In genomic region chr10:95767884-95768556, GRCh38 we compare ENCODE assay signal across 8 cellular contexts. TPM values are rescaled to one million over a fixed set of nuclear protein-coding genes. Genes with fewer than 3 reads are reported as not detected.
A peak's percentile ranks its signal among the peaks of the same experiment; 100 is the strongest.
DNase-seq lines count a peak whose midpoint lies in the region; ATAC-seq and TF ChIP-seq lines count a peak whose summit lies in the region.

No MANE protein-coding gene starts in this region.

- no peaks in the 10 kb centered on the region for H3K79me2 ChIP-seq in fibroblast of lung (ENCODE audit: control insufficient read depth, insufficient read depth, low read length)

- TF ChIP-seq CTCF in BJ (IDR thresholded peaks at IDR 0.05; ENCODE audit: insufficient read depth, low read depth, low read length) (no peak), fibroblast of lung (conservative IDR thresholded peaks at IDR 0.05 in 1 of 2, IDR thresholded peaks at IDR 0.05 in 1 of 2; ENCODE audit: low read depth in 1 of 2, low read length in 2 of 2) (no peak), nephron progenitor cell (IDR thresholded peaks at IDR 0.05) (no peak)

- ATAC-seq in GM21360 (IDR thresholded peaks at IDR 0.05; ENCODE audit: unreplicated experiment) (peak; percentile 82), HG03520 (IDR thresholded peaks at IDR 0.05; ENCODE audit: unreplicated experiment) (peak; percentile 77)

- H3K27ac ChIP-seq in fibroblast of lung (ENCODE audit: insufficient read depth, low read length), result no peak overlapping the region

- peaks cover 33% of the 10 kb centered on the region for H3K9me3 Mint-ChIP-seq in nephron progenitor cell

- DNase-seq in BJ (ENCODE audit: low read depth) (peak; percentile 5), fibroblast of lung (ENCODE audit: low read depth in 2 of 2) (peak; percentile 10 to 82), germinal center (ENCODE audit: low spot score) (no peak), NCI-H446 treated with DMSO at 0.1 percent for 48 hours (lab: John Stamatoyannopoulos, UW) (no peak), nephron progenitor cell (no peak), COR-L47 (lab: John Stamatoyannopoulos, UW) (no peak)

- H3K27me3 ChIP-seq in BJ (ENCODE audit: control insufficient read depth, insufficient read depth, low read length) (no peaks in the 10 kb centered on the region), fibroblast of lung (ENCODE audit: control insufficient read depth, insufficient read depth, low read length) (no peaks in the 10 kb centered on the region)

- H3K36me3 ChIP-seq in BJ (ENCODE audit: control insufficient read depth, insufficient read depth, low read length), result no peaks in the 10 kb centered on the region
- H3K36me3 ChIP-seq in fibroblast of lung (ENCODE audit: control insufficient read depth, insufficient read depth, low read length), result no peaks in the 10 kb centered on the region

- H4K20me1 ChIP-seq in fibroblast of lung (ENCODE audit: control insufficient read depth, extremely low read depth, insufficient read depth, low read length), result no peaks in the 10 kb centered on the region

- no peaks in the 10 kb centered on the region for H3K4me1 ChIP-seq in fibroblast of lung (ENCODE audit: control insufficient read depth, extremely low read depth, insufficient read depth, low read length)

- H3K4me2 ChIP-seq in fibroblast of lung (ENCODE audit: extremely low read depth, insufficient read depth, low read length), result no peak overlapping the region

- POLR2A ChIA-PET in BJ (lab: Charles Lee), result no interaction called here

- CTCF ChIA-PET in BJ (lab: Yijun Ruan, JAX), result no interaction called here

- H3K4me3 ChIP-seq in BJ (ENCODE audit: low read depth, low read length), result no peak overlapping the region
- H3K4me3 ChIP-seq in fibroblast of lung (replicated peaks in 1 of 4; ENCODE audit: control extremely low read depth in 1 of 4, insufficient read depth in 1 of 4, low read depth in 3 of 4, low read length in 4 of 4), result no peak overlapping the region

- H3K4me1 Mint-ChIP-seq in nephron progenitor cell, result peaks cover 12% of the 10 kb centered on the region

- no peaks in the 10 kb centered on the region for H3K36me3 Mint-ChIP-seq in nephron progenitor cell (ENCODE audit: low read depth)

- H2AFZ ChIP-seq in fibroblast of lung (ENCODE audit: low read length), result no peak overlapping the region

- no peak overlapping the region for H3K27ac Mint-ChIP-seq in nephron progenitor cell

- H3K4me3 Mint-ChIP-seq in nephron progenitor cell, result no peak overlapping the region

- H3K27me3 Mint-ChIP-seq in nephron progenitor cell (ENCODE audit: low read depth, poor library complexity), result peaks cover 11% of the 10 kb centered on the region

- H3K9me3 ChIP-seq in fibroblast of lung (ENCODE audit: control insufficient read depth, insufficient read depth, low read depth, low read length), result no peaks in the 10 kb centered on the region

- no peak overlapping the region for H3K9ac ChIP-seq in fibroblast of lung (ENCODE audit: insufficient read depth, low read length)

RNA-seq across cellular contexts. Expression of gene ENTPD1, which starts 12.1 kb away (rescaled TPM):
- 0.04 and 0.20 TPM in 2 replicates for polyA plus RNA-seq in BJ (2011; rRNA removed)
- polyA minus RNA-seq in BJ (2011; rRNA and poly(A)+ RNA removed), result 0.31 TPM in 1 of 2 replicates, not detected in the other
- 1.0 and 3.3 TPM in 2 replicates for total RNA-seq in fibroblast of lung
- polyA plus RNA-seq in fibroblast of lung, result 0.26 and 0.47 TPM in 2 replicates
- 0.65 and 0.76 TPM in 2 replicates for polyA plus RNA-seq in fibroblast of lung (2012)
- polyA minus RNA-seq in fibroblast of lung (ENCODE audit: low replicate concordance), result not detected in 2 replicates

Comparison
In these comparisons a context has a peak if more than half of its experiments do, and no peak if none do; other contexts are left out.
1. DNase-seq: peak in BJ (single experiment) and fibroblast of lung (2 of 2); none in germinal center (single experiment), NCI-H446 treated with DMSO at 0.1 percent for 48 hours (single experiment), nephron progenitor cell (single experiment) and COR-L47 (single experiment).